1 cellular context compared by ENCODE assay signal in the genomic region with DNA sequence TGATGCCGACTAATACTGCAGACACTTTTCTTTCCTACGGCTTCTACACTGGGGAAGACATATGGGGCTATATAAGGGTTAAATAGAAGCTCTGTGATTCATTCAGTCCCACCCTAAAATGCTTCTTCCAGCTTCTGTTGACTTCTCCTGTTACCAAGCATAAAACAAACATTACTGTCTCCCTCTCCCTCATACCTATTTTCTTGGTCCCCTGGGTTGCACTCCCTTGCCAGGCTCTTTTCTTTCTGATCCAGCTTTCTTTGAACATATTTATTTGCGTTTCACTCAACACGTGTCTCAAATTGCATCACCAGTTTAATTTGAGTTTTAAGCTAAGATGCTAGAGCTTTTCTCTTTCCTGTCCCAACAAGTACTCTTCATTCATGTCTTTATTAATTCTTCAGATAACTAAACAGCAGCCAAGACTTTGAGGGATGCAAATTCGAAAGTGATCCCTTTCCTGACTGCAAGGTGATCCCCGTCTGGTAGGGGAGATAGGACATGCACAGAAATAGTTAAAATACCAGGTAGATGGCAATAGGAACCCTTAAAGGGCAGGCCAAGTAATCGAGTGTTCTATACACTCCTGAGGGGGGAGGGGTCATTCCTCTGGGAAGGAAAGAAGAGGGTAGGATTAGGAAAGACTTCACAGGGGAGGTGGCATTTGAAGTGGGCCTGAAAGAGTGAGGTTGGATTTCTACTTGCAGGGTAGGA.
TF ChIP-seq lines count a peak whose summit lies in the region.

No MANE protein-coding gene starts in this region.

TF ChIP-seq in A549, 52 proteins besides CTCF, POLR2A, EP300 and RAD21 (continued from another document):
- TF ChIP-seq MAFK (IDR thresholded peaks at IDR 0.05; ENCODE audit: partially characterized antibody) (no peak), NR3C1 (IDR thresholded peaks at IDR 0.05) (no peak), FOSB (CRISPR knock-in tag; IDR thresholded peaks at IDR 0.05) (no peak), HOXB13 (CRISPR knock-in tag; IDR thresholded peaks at IDR 0.05; ENCODE audit: low read depth) (no peak), BHLHE40 (IDR thresholded peaks at IDR 0.05; ENCODE audit: low read depth, low read length) (no peak), RARB (CRISPR knock-in tag; IDR thresholded peaks at IDR 0.05) (no peak), RCOR1 (IDR thresholded peaks at IDR 0.05; ENCODE audit: low read depth, low read length) (no peak), HDAC2 (IDR thresholded peaks at IDR 0.05) (no peak), HEYL (CRISPR knock-in tag; IDR thresholded peaks at IDR 0.05) (no peak), ZNF302 (CRISPR knock-in tag; IDR thresholded peaks at IDR 0.05) (no peak), HOXB5 (CRISPR knock-in tag; IDR thresholded peaks at IDR 0.05) (no peak), EHF (CRISPR knock-in tag; IDR thresholded peaks at IDR 0.05) (no peak), HMGXB4 (CRISPR knock-in tag; IDR thresholded peaks at IDR 0.05; ENCODE audit: borderline replicate concordance) (no peak), RFX5 (IDR thresholded peaks at IDR 0.05) (no peak), CBX2 (IDR thresholded peaks at IDR 0.05; ENCODE audit: borderline replicate concordance, low read depth) (no peak), CHD4 (IDR thresholded peaks at IDR 0.05; ENCODE audit: borderline replicate concordance) (no peak), SMC3 (IDR thresholded peaks at IDR 0.05) (peak; percentile 41; the same call in 2 of the 3 replicates), POLR2AphosphoS2 (conservative IDR thresholded peaks at IDR 0.05; ENCODE audit: low read length) (no peak), CEBPB (IDR thresholded peaks at IDR 0.05) (peak; percentile 43 to 75; a peak in 3 of 4 replicates), ELK1 (IDR thresholded peaks at IDR 0.05; ENCODE audit: low read depth, low read length) (no peak), NPAS2 (CRISPR knock-in tag; IDR thresholded peaks at IDR 0.05; ENCODE audit: borderline replicate concordance) (no peak), TP53 (CRISPR knock-in tag; IDR thresholded peaks at IDR 0.05) (no peak)
- TF ChIP-seq, protein P1, sequence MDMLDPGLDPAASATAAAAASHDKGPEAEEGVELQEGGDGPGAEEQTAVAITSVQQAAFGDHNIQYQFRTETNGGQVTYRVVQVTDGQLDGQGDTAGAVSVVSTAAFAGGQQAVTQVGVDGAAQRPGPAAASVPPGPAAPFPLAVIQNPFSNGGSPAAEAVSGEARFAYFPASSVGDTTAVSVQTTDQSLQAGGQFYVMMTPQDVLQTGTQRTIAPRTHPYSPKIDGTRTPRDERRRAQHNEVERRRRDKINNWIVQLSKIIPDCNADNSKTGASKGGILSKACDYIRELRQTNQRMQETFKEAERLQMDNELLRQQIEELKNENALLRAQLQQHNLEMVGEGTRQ (IDR thresholded peaks at IDR 0.05): no peak
- TF ChIP-seq, protein P2, sequence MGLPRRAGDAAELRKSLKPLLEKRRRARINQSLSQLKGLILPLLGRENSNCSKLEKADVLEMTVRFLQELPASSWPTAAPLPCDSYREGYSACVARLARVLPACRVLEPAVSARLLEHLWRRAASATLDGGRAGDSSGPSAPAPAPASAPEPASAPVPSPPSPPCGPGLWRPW (IDR thresholded peaks at IDR 0.05): no peak
- TF ChIP-seq, protein P3, sequence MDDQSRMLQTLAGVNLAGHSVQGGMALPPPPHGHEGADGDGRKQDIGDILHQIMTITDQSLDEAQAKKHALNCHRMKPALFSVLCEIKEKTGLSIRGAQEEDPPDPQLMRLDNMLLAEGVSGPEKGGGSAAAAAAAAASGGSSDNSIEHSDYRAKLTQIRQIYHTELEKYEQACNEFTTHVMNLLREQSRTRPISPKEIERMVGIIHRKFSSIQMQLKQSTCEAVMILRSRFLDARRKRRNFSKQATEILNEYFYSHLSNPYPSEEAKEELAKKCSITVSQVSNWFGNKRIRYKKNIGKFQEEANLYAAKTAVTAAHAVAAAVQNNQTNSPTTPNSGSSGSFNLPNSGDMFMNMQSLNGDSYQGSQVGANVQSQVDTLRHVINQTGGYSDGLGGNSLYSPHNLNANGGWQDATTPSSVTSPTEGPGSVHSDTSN (IDR thresholded peaks at IDR 0.05): no peak
- TF ChIP-seq, protein P4, sequence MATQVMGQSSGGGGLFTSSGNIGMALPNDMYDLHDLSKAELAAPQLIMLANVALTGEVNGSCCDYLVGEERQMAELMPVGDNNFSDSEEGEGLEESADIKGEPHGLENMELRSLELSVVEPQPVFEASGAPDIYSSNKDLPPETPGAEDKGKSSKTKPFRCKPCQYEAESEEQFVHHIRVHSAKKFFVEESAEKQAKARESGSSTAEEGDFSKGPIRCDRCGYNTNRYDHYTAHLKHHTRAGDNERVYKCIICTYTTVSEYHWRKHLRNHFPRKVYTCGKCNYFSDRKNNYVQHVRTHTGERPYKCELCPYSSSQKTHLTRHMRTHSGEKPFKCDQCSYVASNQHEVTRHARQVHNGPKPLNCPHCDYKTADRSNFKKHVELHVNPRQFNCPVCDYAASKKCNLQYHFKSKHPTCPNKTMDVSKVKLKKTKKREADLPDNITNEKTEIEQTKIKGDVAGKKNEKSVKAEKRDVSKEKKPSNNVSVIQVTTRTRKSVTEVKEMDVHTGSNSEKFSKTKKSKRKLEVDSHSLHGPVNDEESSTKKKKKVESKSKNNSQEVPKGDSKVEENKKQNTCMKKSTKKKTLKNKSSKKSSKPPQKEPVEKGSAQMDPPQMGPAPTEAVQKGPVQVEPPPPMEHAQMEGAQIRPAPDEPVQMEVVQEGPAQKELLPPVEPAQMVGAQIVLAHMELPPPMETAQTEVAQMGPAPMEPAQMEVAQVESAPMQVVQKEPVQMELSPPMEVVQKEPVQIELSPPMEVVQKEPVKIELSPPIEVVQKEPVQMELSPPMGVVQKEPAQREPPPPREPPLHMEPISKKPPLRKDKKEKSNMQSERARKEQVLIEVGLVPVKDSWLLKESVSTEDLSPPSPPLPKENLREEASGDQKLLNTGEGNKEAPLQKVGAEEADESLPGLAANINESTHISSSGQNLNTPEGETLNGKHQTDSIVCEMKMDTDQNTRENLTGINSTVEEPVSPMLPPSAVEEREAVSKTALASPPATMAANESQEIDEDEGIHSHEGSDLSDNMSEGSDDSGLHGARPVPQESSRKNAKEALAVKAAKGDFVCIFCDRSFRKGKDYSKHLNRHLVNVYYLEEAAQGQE (IDR thresholded peaks at IDR 0.05): no peak
- TF ChIP-seq, protein P5, sequence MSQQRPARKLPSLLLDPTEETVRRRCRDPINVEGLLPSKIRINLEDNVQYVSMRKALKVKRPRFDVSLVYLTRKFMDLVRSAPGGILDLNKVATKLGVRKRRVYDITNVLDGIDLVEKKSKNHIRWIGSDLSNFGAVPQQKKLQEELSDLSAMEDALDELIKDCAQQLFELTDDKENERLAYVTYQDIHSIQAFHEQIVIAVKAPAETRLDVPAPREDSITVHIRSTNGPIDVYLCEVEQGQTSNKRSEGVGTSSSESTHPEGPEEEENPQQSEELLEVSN (IDR thresholded peaks at IDR 0.05; ENCODE audit: borderline replicate concordance, low read depth): no peak
